ENCODE assay signal across 26 cellular contexts in the genomic region with DNA sequence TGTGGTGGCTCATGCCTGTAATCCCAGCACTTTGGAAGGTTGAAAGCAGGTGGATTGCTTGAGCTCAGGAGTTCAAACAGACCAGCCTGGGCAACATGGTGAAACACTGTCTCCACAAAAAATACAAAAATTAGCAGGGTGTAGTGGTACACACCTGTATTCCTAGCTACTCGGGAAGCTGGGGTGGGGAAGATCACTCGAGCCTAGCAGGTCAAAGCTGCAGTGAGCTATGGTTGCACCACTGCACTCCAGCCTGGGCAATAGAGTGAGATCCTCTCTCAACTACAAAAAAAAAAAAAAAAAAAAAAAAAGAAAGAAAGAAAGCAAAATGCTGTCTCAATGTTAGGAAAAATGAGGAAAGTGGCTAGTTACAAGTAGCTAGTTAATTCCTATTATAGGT.
"Had no signal": no experiment of that assay in that cellular context is flagged by ENCODE, and none has a peak within 500 bp of the region (broad histone marks: within the 10 kb centered on the region; RNA-seq: fewer than 3 reads in every experiment).

No MANE protein-coding gene starts in this region.

- H3K4me3 ChIP-seq: breast epithelium, esophagus squamous epithelium, suprapubic skin, tibial artery, upper lobe of right lung had no signal

- H3K4me3 Mint-ChIP-seq: activated CD4-positive, alpha-beta memory T cell treated with anti-CD3 and anti-CD28 coated beads, Interleukin-2, amount 10 ng/mL, durations not matched to agents 7 days and 5 days; activated CD4-positive, alpha-beta T cell treated with anti-CD3 and anti-CD28 coated beads, Interleukin-2, amount 10 ng/mL, durations not matched to agents 7 days and 5 days; activated T-cell treated with anti-CD3 and anti-CD28 coated beads, Interleukin-2, amount 50 U/mL, for 4 hours; activated T-helper 17 cell treated with anti-CD3 and anti-CD28 coated beads, Interleukin-2, amount 50 U/mL, for 72 hours; dendritic cell treated with granulocyte-macrophage colony-stimulating factor and Interleukin-4, amounts not matched to agents 40 ng/mL and 50 ng/mL, for 4 days had no signal

- H3K27me3 Mint-ChIP-seq: activated CD4-positive, alpha-beta memory T cell treated with anti-CD3 and anti-CD28 coated beads, Interleukin-2, amount 10 ng/mL, durations not matched to agents 7 days and 5 days; activated CD4-positive, alpha-beta T cell treated with anti-CD3 and anti-CD28 coated beads, Interleukin-2, amount 10 ng/mL, durations not matched to agents 7 days and 5 days; activated T-helper 17 cell treated with anti-CD3 and anti-CD28 coated beads, Interleukin-2, amount 50 U/mL, for 72 hours; dendritic cell treated with granulocyte-macrophage colony-stimulating factor and Interleukin-4, amounts not matched to agents 40 ng/mL and 50 ng/mL, for 4 days had no signal

- H3K4me1 ChIP-seq: upper lobe of right lung had no signal

- H3K9me3 ChIP-seq: breast epithelium, esophagus squamous epithelium, suprapubic skin, tibial artery, upper lobe of right lung had no signal

- H3K27ac Mint-ChIP-seq: activated CD4-positive, alpha-beta memory T cell treated with anti-CD3 and anti-CD28 coated beads, Interleukin-2, amount 10 ng/mL, durations not matched to agents 7 days and 5 days; activated CD4-positive, alpha-beta T cell treated with anti-CD3 and anti-CD28 coated beads, Interleukin-2, amount 10 ng/mL, durations not matched to agents 7 days and 5 days; activated T-helper 17 cell treated with anti-CD3 and anti-CD28 coated beads, Interleukin-2, amount 50 U/mL, for 72 hours; dendritic cell treated with granulocyte-macrophage colony-stimulating factor and Interleukin-4, amounts not matched to agents 40 ng/mL and 50 ng/mL, for 4 days had no signal

- H3K36me3 ChIP-seq: breast epithelium, upper lobe of right lung had no signal

- DNase-seq: activated CD4-positive, alpha-beta memory T cell treated with anti-CD3 and anti-CD28 coated beads, Interleukin-2, amount 10 ng/mL, durations not matched to agents 7 days and 5 days; activated CD4-positive, alpha-beta T cell treated with anti-CD3 and anti-CD28 coated beads for 1 hour; activated CD4-positive, alpha-beta T cell treated with anti-CD3 and anti-CD28 coated beads, Interleukin-2, amount 10 ng/mL, durations not matched to agents 7 days and 5 days; activated gamma-delta T cell treated with Interleukin-2 at 50 U/mL for 16 hours; activated naive CD4-positive, alpha-beta T cell treated with anti-CD3 and anti-CD28 coated beads, Interleukin-2, amount 50 U/mL, for 16 hours; activated T-cell treated with anti-CD3 and anti-CD28 coated beads, Interleukin-2, amount 50 U/mL, for 4 hours; central memory CD4-positive, alpha-beta T cell; esophagus squamous epithelium; foreskin melanocyte; kidney glomerular epithelial cell; left ventricle myocardium superior; posterior cingulate gyrus; right cardiac atrium; stimulated activated CD4-positive, alpha-beta T cell treated with anti-CD3 and anti-CD28 coated beads, Interleukin-15, amount 100 ng/mL, for 24 hours; stimulated activated CD4-positive, alpha-beta T cell treated with anti-CD3 and anti-CD28 coated beads, Interleukin-2, amount 100 ng/mL, for 24 hours; stimulated activated naive CD4-positive, alpha-beta T cell; SW 1271; T-helper 2 cell; tibial artery; upper lobe of right lung had no signal

- H3K27me3 ChIP-seq: breast epithelium, esophagus squamous epithelium, suprapubic skin, tibial artery, upper lobe of right lung had no signal

- ATAC-seq: activated T-cell treated with anti-CD3 and anti-CD28 coated beads, Interleukin-2, amount 50 U/mL, for 4 hours; activated T-helper 17 cell treated with anti-CD3 and anti-CD28 coated beads, Interleukin-2, amount 50 U/mL, for 72 hours; left ventricle myocardium superior; right cardiac atrium; upper lobe of right lung had no signal

- H3K9me3 Mint-ChIP-seq: activated CD4-positive, alpha-beta memory T cell treated with anti-CD3 and anti-CD28 coated beads, Interleukin-2, amount 10 ng/mL, durations not matched to agents 7 days and 5 days; activated CD4-positive, alpha-beta T cell treated with anti-CD3 and anti-CD28 coated beads, Interleukin-2, amount 10 ng/mL, durations not matched to agents 7 days and 5 days; activated T-cell treated with anti-CD3 and anti-CD28 coated beads, Interleukin-2, amount 50 U/mL, for 4 hours; activated T-helper 17 cell treated with anti-CD3 and anti-CD28 coated beads, Interleukin-2, amount 50 U/mL, for 72 hours; dendritic cell treated with granulocyte-macrophage colony-stimulating factor and Interleukin-4, amounts not matched to agents 40 ng/mL and 50 ng/mL, for 4 days had no signal

- H3K27ac ChIP-seq: breast epithelium, epithelial cell of prostate, esophagus squamous epithelium, suprapubic skin, tibial artery, upper lobe of right lung had no signal

- FAIRE-seq: endometrium had no signal
